8 cellular contexts compared by ENCODE assay signal in the genomic region with DNA sequence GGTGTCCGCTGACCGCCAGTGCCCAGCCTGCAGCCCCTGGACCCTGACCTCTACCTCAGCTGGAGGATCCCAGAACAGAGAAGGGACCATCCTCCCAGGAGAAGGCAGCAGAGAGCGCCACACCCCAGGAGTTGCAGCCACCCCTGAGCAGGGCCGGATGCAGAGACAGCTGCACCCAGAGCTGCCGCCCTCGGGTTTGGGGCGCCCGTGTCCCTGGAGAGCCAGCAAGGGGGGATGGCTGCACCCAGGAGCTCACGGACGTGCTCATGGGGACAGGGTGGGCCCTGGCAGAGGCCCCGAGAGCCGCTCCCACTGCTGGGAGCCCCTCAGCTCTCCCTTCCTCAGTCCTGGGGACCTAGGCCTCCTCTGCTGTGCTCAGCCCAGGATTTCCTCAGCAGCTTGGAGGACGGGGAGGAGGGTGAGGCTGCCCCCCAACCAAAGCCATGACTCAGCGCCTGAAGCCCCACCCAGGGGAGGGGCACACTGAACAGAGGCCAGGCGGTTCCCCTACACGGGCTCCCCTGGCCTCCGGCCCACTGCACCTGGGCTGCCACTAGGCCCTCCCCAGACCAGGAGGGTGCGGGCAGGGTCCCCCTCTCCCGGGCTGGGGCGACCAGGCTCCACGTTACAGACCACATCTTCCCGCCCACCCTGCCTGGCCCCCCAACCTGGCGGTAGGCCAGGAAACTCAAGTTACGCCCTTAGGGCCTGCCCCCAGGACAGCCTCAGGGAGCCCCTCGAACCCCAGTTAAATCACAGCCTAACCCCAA. TPM values are rescaled to one million over a fixed set of nuclear protein-coding genes. Genes with fewer than 3 reads are reported as not detected.
DNase-seq lines count a peak whose midpoint lies in the region; ATAC-seq and TF ChIP-seq lines count a peak whose summit lies in the region.

No MANE protein-coding gene starts in this region.

- no peak for TF ChIP-seq CTCF in AG09319 (IDR thresholded peaks at IDR 0.05; ENCODE audit: low read depth, low read length)
- no peak for TF ChIP-seq CTCF in parathyroid adenoma (IDR thresholded peaks at IDR 0.05)

- H3K4me2 ChIP-seq in parathyroid adenoma (ENCODE audit: low read length): peak overlapping the region; percentile 48

- H3K36me3 ChIP-seq in parathyroid adenoma (ENCODE audit: control insufficient read depth, insufficient read depth, low read length) (no peaks in the 10 kb centered on the region), aorta (ENCODE audit: control insufficient read depth in 1 of 2, insufficient read depth in 2 of 2, low read length in 1 of 2) (no peaks in the 10 kb centered on the region)

- WGBS in aorta, 2 donors: 45 to 48% methylated on average over 22 to 25 of the region's 25 CpGs

- ATAC-seq in aorta (ENCODE audit: low FRiP score): no peak
- no peak for ATAC-seq in HG03460 (IDR thresholded peaks at IDR 0.05; ENCODE audit: unreplicated experiment)

- no peak overlapping the region for H2AFZ ChIP-seq in parathyroid adenoma

- intact Hi-C loops in aorta (cut with DNase I): no loop called here

- no peak overlapping the region for H3K9ac ChIP-seq in parathyroid adenoma

- H3K27me3 ChIP-seq in parathyroid adenoma (ENCODE audit: control insufficient read depth, insufficient read depth, low read length) (no peaks in the 10 kb centered on the region), aorta (ENCODE audit: control insufficient read depth in 1 of 2, insufficient read depth in 2 of 2, low read length in 1 of 2) (no peaks in the 10 kb centered on the region)

- DNase-seq in AG09319 (ENCODE audit: extremely low read depth, low read depth) (peak; percentile 32), H4 (ENCODE audit: low spot score) (peak; percentile 87), RKO (ENCODE audit: low spot score) (peak; percentile 68), germinal center (ENCODE audit: low spot score) (peak; percentile 61), aorta (peak; percentile 81 to 88)
- peak; percentile 75 for DNase-seq in activated effector memory CD4-positive, alpha-beta T cell treated with Interleukin-2 at 50 U/mL for 16 hours

- peak overlapping the region; percentile 6 for H3K4me3 ChIP-seq in parathyroid adenoma (ENCODE audit: low read depth, low read length)
- H3K4me3 ChIP-seq in aorta (ENCODE audit: low read length in 2 of 2): no peak overlapping the region

- no peaks in the 10 kb centered on the region for H3K9me3 ChIP-seq in parathyroid adenoma (ENCODE audit: control insufficient read depth, low read length)
- no peaks in the 10 kb centered on the region for H3K9me3 ChIP-seq in aorta (ENCODE audit: control insufficient read depth, low read length)

- H3K27ac ChIP-seq in parathyroid adenoma (no peak overlapping the region), aorta (ENCODE audit: low read depth in 1 of 2, low read length in 2 of 2) (no peak overlapping the region)

- no peaks in the 10 kb centered on the region for H3K79me2 ChIP-seq in parathyroid adenoma

- H3K4me1 ChIP-seq in parathyroid adenoma (peaks cover 3% of the 10 kb centered on the region), aorta (ENCODE audit: control insufficient read depth in 1 of 2, insufficient read depth in 2 of 2, low read length in 2 of 2) (no peaks in the 10 kb centered on the region)

RNA-seq across cellular contexts. Expression of a gene that starts 2.2 kb away (rescaled TPM):
- total RNA-seq in H4 (2014; rRNA removed; shearing (Covaris generic)): 10.6 and 16.6 TPM in 2 replicates
- total RNA-seq in aorta: 10 to 100 TPM; 25.0 to 69.2 TPM
- polyA plus RNA-seq in aorta: 10 to 100 TPM; 10.6 to 63.9 TPM

RNA-seq across cellular contexts. Expression of a gene that starts 2.9 kb away (rescaled TPM):
- total RNA-seq in H4 (2014; rRNA removed; shearing (Covaris generic)): 24.7 and 29.3 TPM in 2 replicates
- total RNA-seq in aorta: 10 to 100 TPM in 1 of 2 donors, 1 to 10 TPM in 1; 7.4 to 12.6 TPM
- polyA plus RNA-seq in aorta: 10 to 100 TPM in 1 of 2 donors, 1 to 10 TPM in 1; 5.8 to 13.7 TPM

RNA-seq across cellular contexts. Expression of a gene that starts 19.0 kb away (rescaled TPM):
- total RNA-seq in H4 (2014; rRNA removed; shearing (Covaris generic)): 76.9 and 88.3 TPM in 2 replicates
- 100 to 1,000 TPM; 114 to 121 TPM for total RNA-seq in aorta
- 100 to 1,000 TPM in 1 of 2 donors, 10 to 100 TPM in 1; 48.0 to 995 TPM for polyA plus RNA-seq in aorta

RNA-seq across cellular contexts. Expression of a gene that starts 19.1 kb away (rescaled TPM):
- total RNA-seq in H4 (2014; rRNA removed; shearing (Covaris generic)): 12.0 and 18.5 TPM in 2 replicates
- 10 to 100 TPM; 13.9 to 16.4 TPM for total RNA-seq in aorta
- 10 to 100 TPM; 12.9 to 14.9 TPM for polyA plus RNA-seq in aorta

RNA-seq across cellular contexts. Expression of a gene that starts 25.2 kb away (rescaled TPM):
- 0.53 and 1.9 TPM in 2 replicates for total RNA-seq in H4 (2014; rRNA removed; shearing (Covaris generic))
- total RNA-seq in aorta: 1 to 10 TPM; 3.5 to 8.2 TPM
- polyA plus RNA-seq in aorta: 10 to 100 TPM in 1 of 2 donors, 1 to 10 TPM in 1; 7.9 to 24.1 TPM

Comparison
In these comparisons a context has a peak if more than half of its experiments do, and no peak if none do; other contexts are left out.
1. DNase-seq: peak in every context shown above with its lines; median percentile 87 in H4; 84 in aorta; 75 in activated effector memory CD4-positive, alpha-beta T cell treated with Interleukin-2 at 50 U/mL for 16 hours; 68 in RKO; 61 in germinal center; 32 in AG09319.